ENCODE assay signal across 25 cellular contexts in genomic region chr13:95197548-95197947, GRCh38.
"Had no signal": no experiment of that assay in that cellular context is flagged by ENCODE, and none has a peak within 500 bp of the region (broad histone marks: within the 10 kb centered on the region; RNA-seq: fewer than 3 reads in every experiment).

No MANE protein-coding gene starts in this region.

- H3K4me1 ChIP-seq: esophagus squamous epithelium, left lung, tibial nerve had no signal

- ATAC-seq: left lung; naive thymus-derived CD8-positive, alpha-beta T cell; right lobe of liver; stimulated activated naive B cell treated with anti-CD40 and anti-IgM and Interleukin-4, amounts not matched to agents 10 μg/mL and 1 μg/mL and 100 μg/mL, for 72 hours had no signal

- H3K27me3 ChIP-seq: esophagus squamous epithelium, left lung, ovary, right lobe of liver, tibial nerve, upper lobe of left lung had no signal

- H3K9me3 Mint-ChIP-seq: stimulated activated naive CD8-positive, alpha-beta T cell treated with anti-CD3 and anti-CD28 coated beads, Interleukin-15, Interleukin-2, amounts not matched to agents 100 ng/mL and 50 ng/mL, for 24 hours had no signal

- DNase-seq: dermis blood vessel endothelial cell; effector memory CD4-positive, alpha-beta T cell; erythroblast; esophagus squamous epithelium; head of caudate nucleus; kidney; left lung; mesendoderm; naive thymus-derived CD8-positive, alpha-beta T cell; occipital lobe; ovary; posterior cingulate gyrus; retina; right lobe of liver; small intestine; stimulated activated CD4-positive, alpha-beta T cell treated with anti-CD3 and anti-CD28 coated beads, Interleukin-15, amount 100 ng/mL, for 24 hours; stimulated activated CD4-positive, alpha-beta T cell treated with anti-CD3 and anti-CD28 coated beads, Interleukin-2, amount 100 ng/mL, for 48 hours; stimulated activated naive B cell treated with anti-CD40 and anti-IgM and Interleukin-4, amounts not matched to agents 10 μg/mL and 1 μg/mL and 100 μg/mL, for 72 hours; upper lobe of left lung had no signal

- H3K4me3 Mint-ChIP-seq: naive thymus-derived CD8-positive, alpha-beta T cell; stimulated activated naive B cell treated with anti-CD40 and anti-IgM and Interleukin-4, amounts not matched to agents 10 μg/mL and 1 μg/mL and 100 μg/mL, for 72 hours; stimulated activated naive CD8-positive, alpha-beta T cell treated with anti-CD3 and anti-CD28 coated beads, Interleukin-15, Interleukin-2, amounts not matched to agents 100 ng/mL and 50 ng/mL, for 24 hours had no signal

- H3K27ac Mint-ChIP-seq: stimulated activated naive B cell treated with anti-CD40 and anti-IgM and Interleukin-4, amounts not matched to agents 10 μg/mL and 1 μg/mL and 100 μg/mL, for 72 hours; stimulated activated naive CD8-positive, alpha-beta T cell treated with anti-CD3 and anti-CD28 coated beads, Interleukin-15, Interleukin-2, amounts not matched to agents 100 ng/mL and 50 ng/mL, for 24 hours had no signal

- H3K27me3 Mint-ChIP-seq: naive thymus-derived CD8-positive, alpha-beta T cell; stimulated activated naive B cell treated with anti-CD40 and anti-IgM and Interleukin-4, amounts not matched to agents 10 μg/mL and 1 μg/mL and 100 μg/mL, for 72 hours; stimulated activated naive CD8-positive, alpha-beta T cell treated with anti-CD3 and anti-CD28 coated beads, Interleukin-15, Interleukin-2, amounts not matched to agents 100 ng/mL and 50 ng/mL, for 24 hours had no signal

- H3K4me1 Mint-ChIP-seq: stimulated activated naive B cell treated with anti-CD40 and anti-IgM and Interleukin-4, amounts not matched to agents 10 μg/mL and 1 μg/mL and 100 μg/mL, for 72 hours had no signal

- H3K27ac ChIP-seq: coronary artery, esophagus squamous epithelium, left lung, ovary, right lobe of liver, thoracic aorta, tibial nerve, upper lobe of left lung had no signal

- H3K4me3 ChIP-seq: coronary artery, esophagus squamous epithelium, left lung, ovary, right lobe of liver, thoracic aorta, tibial nerve, upper lobe of left lung had no signal

- H3K36me3 ChIP-seq: ovary, right lobe of liver, thoracic aorta, tibial nerve had no signal

- H3K9me3 ChIP-seq: esophagus squamous epithelium, left lung, ovary, right lobe of liver, thoracic aorta, tibial nerve, upper lobe of left lung had no signal

- FAIRE-seq: frontal cortex, kidney, small intestine, urothelium cell line had no signal
